Comparison of ENCODE assay signal across 1 cellular context in genomic region chr3:13475871-13476590, GRCh38.
TF ChIP-seq lines count a peak whose summit lies in the region.

No MANE protein-coding gene starts in this region.

TF ChIP-seq in HepG2, 621 proteins besides CTCF, POLR2A, EP300 and RAD21 (continued from another document and continues in another):
- no peak for TF ChIP-seq THAP9 (CRISPR knock-in tag; IDR thresholded peaks at IDR 0.05; ENCODE audit: borderline replicate concordance)
- peak; percentile 73 for TF ChIP-seq MIER2 (CRISPR knock-in tag; IDR thresholded peaks at IDR 0.05)
- TF ChIP-seq ZFP90 (CRISPR knock-in tag; IDR thresholded peaks at IDR 0.05; ENCODE audit: borderline replicate concordance) = 0 out of 2 replicates have a peak, but pooled peaks have one; percentile 19
- no peak; the same call in 1 of the 2 replicates for TF ChIP-seq ZFP91 (CRISPR knock-in tag; IDR thresholded peaks at IDR 0.05; ENCODE audit: borderline replicate concordance)
- TF ChIP-seq HIC2 (CRISPR knock-in tag; IDR thresholded peaks at IDR 0.05; ENCODE audit: low read depth) = peak; percentile 70; the same call in 1 of the 2 replicates
- TF ChIP-seq PRDM15 (CRISPR knock-in tag; IDR thresholded peaks at IDR 0.05) = no peak
- peak in 1 of 2 experiments; percentile 80; a peak in 2 of 4 replicates for TF ChIP-seq KLF16 (CRISPR knock-in tag; IDR thresholded peaks at IDR 0.05)
- no peak for TF ChIP-seq ZNF343 (CRISPR knock-in tag; IDR thresholded peaks at IDR 0.05)
- TF ChIP-seq SIX4 (CRISPR knock-in tag; IDR thresholded peaks at IDR 0.05) = peak; percentile 99
- TF ChIP-seq ZNF225 (CRISPR knock-in tag; IDR thresholded peaks at IDR 0.05) = no peak
- TF ChIP-seq ZNF597 (CRISPR knock-in tag; IDR thresholded peaks at IDR 0.05) = no peak
- 0 out of 2 replicates have a peak, but pooled peaks have one; percentile 54 for TF ChIP-seq ZNF691 (CRISPR knock-in tag; IDR thresholded peaks at IDR 0.05; ENCODE audit: borderline replicate concordance, low read depth)
- TF ChIP-seq MLXIP (CRISPR knock-in tag; IDR thresholded peaks at IDR 0.05; ENCODE audit: borderline replicate concordance) = no peak
- TF ChIP-seq MXD1 (CRISPR knock-in tag; IDR thresholded peaks at IDR 0.05) = no peak
- no peak for TF ChIP-seq ZNF549 (CRISPR knock-in tag; IDR thresholded peaks at IDR 0.05)
- TF ChIP-seq ZNF362 (CRISPR knock-in tag; IDR thresholded peaks at IDR 0.05; ENCODE audit: borderline replicate concordance) = no peak
- peak; percentile 88 for TF ChIP-seq RXRB (CRISPR knock-in tag; IDR thresholded peaks at IDR 0.05; ENCODE audit: borderline replicate concordance)
- no peak for TF ChIP-seq SP2 (CRISPR knock-in tag; IDR thresholded peaks at IDR 0.05)
- TF ChIP-seq UBTF (CRISPR knock-in tag; IDR thresholded peaks at IDR 0.05) = peak; percentile 50; the same call in 1 of the 2 replicates
- peak; percentile 59 for TF ChIP-seq POGZ (CRISPR knock-in tag; IDR thresholded peaks at IDR 0.05)
- no peak for TF ChIP-seq RORA (CRISPR knock-in tag; IDR thresholded peaks at IDR 0.05)
- peak; percentile 56; the same call in 1 of the 2 replicates for TF ChIP-seq HNF4A (CRISPR knock-in tag; IDR thresholded peaks at IDR 0.05)
- no peak for TF ChIP-seq MAF1 (CRISPR knock-in tag; IDR thresholded peaks at IDR 0.05; ENCODE audit: borderline replicate concordance)
- no peak for TF ChIP-seq PRPF4 (IDR thresholded peaks at IDR 0.05; ENCODE audit: low read depth, low read length, poor library complexity, severe bottlenecking)
- TF ChIP-seq MAFF (IDR thresholded peaks at IDR 0.05; ENCODE audit: low read depth, low read length) = no peak
- TF ChIP-seq ELF1 (CRISPR knock-in tag; IDR thresholded peaks at IDR 0.05) = no peak
- TF ChIP-seq CREBL2 (CRISPR knock-in tag; IDR thresholded peaks at IDR 0.05; ENCODE audit: borderline replicate concordance) = no peak
- peak; percentile 62; the same call in 1 of the 2 replicates for TF ChIP-seq THRA (CRISPR knock-in tag; IDR thresholded peaks at IDR 0.05; ENCODE audit: borderline replicate concordance)
- TF ChIP-seq ZNF784 (CRISPR knock-in tag; IDR thresholded peaks at IDR 0.05; ENCODE audit: borderline replicate concordance) = no peak
- TF ChIP-seq THAP8 (CRISPR knock-in tag; IDR thresholded peaks at IDR 0.05; ENCODE audit: borderline replicate concordance) = no peak
- no peak for TF ChIP-seq MED13 (CRISPR knock-in tag; IDR thresholded peaks at IDR 0.05)
